17 cellular contexts compared by ENCODE assay signal in the genomic region with DNA sequence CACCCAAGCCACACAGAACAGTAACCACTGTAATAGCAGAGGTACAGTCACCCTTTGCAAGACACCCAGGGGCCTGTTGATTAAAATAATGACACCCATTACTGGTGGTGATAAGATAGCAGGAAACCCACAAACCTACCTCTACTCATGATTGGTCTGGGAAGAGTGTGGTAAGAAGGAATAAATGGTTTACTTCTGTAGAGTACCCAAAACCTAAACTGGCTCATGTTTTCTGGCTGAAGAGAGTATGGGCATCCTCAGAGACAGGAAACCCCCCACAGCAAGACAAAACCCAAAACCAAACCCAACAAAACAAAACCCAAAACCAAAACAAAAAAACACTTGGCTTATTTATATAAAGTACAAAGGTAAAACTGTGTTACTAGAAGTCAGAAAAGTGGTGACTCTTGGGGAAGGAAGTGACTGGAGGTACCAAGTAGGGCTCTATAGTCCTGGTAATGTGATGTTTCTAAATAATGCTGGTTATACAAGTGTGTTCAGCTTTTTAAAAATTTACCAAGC. TPM values are rescaled to one million over a fixed set of nuclear protein-coding genes. Genes with fewer than 3 reads are reported as not detected.
DNase-seq lines count a peak whose midpoint lies in the region; ATAC-seq and TF ChIP-seq lines count a peak whose summit lies in the region.
"Had no signal": no experiment of that assay in that cellular context is flagged by ENCODE, and none has a peak within 500 bp of the region (broad histone marks: within the 10 kb centered on the region; RNA-seq: fewer than 3 reads in every experiment).

No MANE protein-coding gene starts in this region.

- TF ChIP-seq CTCF in GM20000 (IDR thresholded peaks at IDR 0.05; ENCODE audit: extremely low read depth, missing control alignments), result no peak

- ATAC-seq in T-cell (replicated peaks in 1 of 4) (peak; percentile 79 to 93 (median 86)), esophagus mucosa (no peak)
- peak; percentile 98 for ATAC-seq in stimulated activated effector memory CD8-positive, alpha-beta T cell treated with anti-CD3 and anti-CD28 coated beads, Interleukin-12 subunit alpha, Interleukin-12 subunit beta, amount 100 ng/mL, for 72 hours
- ATAC-seq: gastrocnemius medialis had no signal

- H3K4me3 Mint-ChIP-seq in activated naive CD4-positive, alpha-beta T cell treated with anti-CD3 and anti-CD28 coated beads, Interleukin-2, amount 10 ng/mL, durations not matched to agents 7 days and 5 days, result no peak overlapping the region
- peak overlapping the region in 1 of 3 donors; percentile 11 for H3K4me3 Mint-ChIP-seq in T-cell
- H3K4me3 Mint-ChIP-seq in stimulated activated effector memory CD8-positive, alpha-beta T cell treated with anti-CD3 and anti-CD28 coated beads, Interleukin-12 subunit alpha, Interleukin-12 subunit beta, amount 100 ng/mL, for 72 hours, result peak overlapping the region; percentile 14
- H3K4me3 Mint-ChIP-seq: brain had no signal

- peaks cover 6% of the 10 kb centered on the region for H3K36me3 Mint-ChIP-seq in activated naive CD4-positive, alpha-beta T cell treated with anti-CD3 and anti-CD28 coated beads, Interleukin-2, amount 10 ng/mL, durations not matched to agents 7 days and 5 days
- H3K36me3 Mint-ChIP-seq in T-cell, result peaks cover 13% of the 10 kb centered on the region
- H3K36me3 Mint-ChIP-seq in stimulated activated effector memory CD8-positive, alpha-beta T cell treated with anti-CD3 and anti-CD28 coated beads, Interleukin-12 subunit alpha, Interleukin-12 subunit beta, amount 100 ng/mL, for 72 hours, result peaks cover 11% of the 10 kb centered on the region

- peak overlapping the region; percentile 74 for H3K27ac Mint-ChIP-seq in activated naive CD4-positive, alpha-beta T cell treated with anti-CD3 and anti-CD28 coated beads, Interleukin-2, amount 10 ng/mL, durations not matched to agents 7 days and 5 days
- peak overlapping the region; percentile 85 for H3K27ac Mint-ChIP-seq in T-cell
- peak overlapping the region; percentile 42 for H3K27ac Mint-ChIP-seq in stimulated activated effector memory CD8-positive, alpha-beta T cell treated with anti-CD3 and anti-CD28 coated beads, Interleukin-12 subunit alpha, Interleukin-12 subunit beta, amount 100 ng/mL, for 72 hours
- H3K27ac Mint-ChIP-seq: brain had no signal

- H3K27me3 Mint-ChIP-seq in activated naive CD4-positive, alpha-beta T cell treated with anti-CD3 and anti-CD28 coated beads, Interleukin-2, amount 10 ng/mL, durations not matched to agents 7 days and 5 days, result no peaks in the 10 kb centered on the region
- no peaks in the 10 kb centered on the region for H3K27me3 Mint-ChIP-seq in T-cell
- H3K27me3 Mint-ChIP-seq: brain had no signal

- CTCF ChIA-PET in activated naive CD4-positive, alpha-beta T cell treated with anti-CD3 and anti-CD28 coated beads, Interleukin-2, amount 10 ng/mL, durations not matched to agents 7 days and 5 days (lab: Charles Lee), result no interaction called here
- CTCF ChIA-PET in T-cell (lab: Charles Lee) (interaction anchor here in 1 of 2 donors (0.6 kb wide), 2 partner anchors 125 to 322 kb away, joined by 3 read pairs; no protein-coding TSS in a partner anchor), HEK293T (lab: Yijun Ruan, JAX) (no interaction called here)

- no peaks in the 10 kb centered on the region for H3K9me3 Mint-ChIP-seq in activated naive CD4-positive, alpha-beta T cell treated with anti-CD3 and anti-CD28 coated beads, Interleukin-2, amount 10 ng/mL, durations not matched to agents 7 days and 5 days
- no peaks in the 10 kb centered on the region for H3K9me3 Mint-ChIP-seq in T-cell
- no peaks in the 10 kb centered on the region for H3K9me3 Mint-ChIP-seq in stimulated activated effector memory CD8-positive, alpha-beta T cell treated with anti-CD3 and anti-CD28 coated beads, Interleukin-12 subunit alpha, Interleukin-12 subunit beta, amount 100 ng/mL, for 72 hours
- H3K9me3 Mint-ChIP-seq: brain had no signal

- DNase-seq in activated naive CD4-positive, alpha-beta T cell treated with anti-CD3 and anti-CD28 coated beads, Interleukin-2, amount 10 ng/mL, durations not matched to agents 7 days and 5 days, result no peak
- DNase-seq in activated naive CD4-positive, alpha-beta T cell treated with Interleukin-2 at 50 U/mL for 16 hours, result no peak
- peak in 17 of 34 experiments; percentile 3 to 44 (median 21) for DNase-seq in T-cell
- DNase-seq in central memory CD4-positive, alpha-beta T cell, result peak; percentile 74
- DNase-seq in stimulated activated effector memory CD8-positive, alpha-beta T cell treated with anti-CD3 and anti-CD28 coated beads, Interleukin-12 subunit alpha, Interleukin-12 subunit beta, amount 100 ng/mL, for 72 hours (ENCODE audit: low spot score in 2 of 2), result peak; percentile 18 to 73
- DNase-seq in HEK293T (ENCODE audit: extremely low spot score), result no peak
- DNase-seq in GM20000 (ENCODE audit: low spot score), result no peak
- DNase-seq: COR-L47, dermis blood vessel endothelial cell, EL, gastrocnemius medialis, NCI-H2029, NCI-H510A treated with DMSO at 0.1 percent for 48 hours, ovary, Right ventricle myocardium superior had no signal

- peaks cover 13% of the 10 kb centered on the region for H3K4me1 Mint-ChIP-seq in activated naive CD4-positive, alpha-beta T cell treated with anti-CD3 and anti-CD28 coated beads, Interleukin-2, amount 10 ng/mL, durations not matched to agents 7 days and 5 days
- H3K4me1 Mint-ChIP-seq in T-cell, result peaks cover 11 to 26% (median 19%) of the 10 kb centered on the region in 3 donors
- peaks cover 30% of the 10 kb centered on the region for H3K4me1 Mint-ChIP-seq in stimulated activated effector memory CD8-positive, alpha-beta T cell treated with anti-CD3 and anti-CD28 coated beads, Interleukin-12 subunit alpha, Interleukin-12 subunit beta, amount 100 ng/mL, for 72 hours

- POLR2A ChIA-PET in T-cell (lab: Charles Lee), result interaction anchor here (0.7 to 0.8 kb wide), 2 partner anchors 464 to 645 kb away, joined by 4 read pairs; no protein-coding TSS in a partner anchor
- POLR2A ChIA-PET in HEK293T (lab: Yijun Ruan, JAX), result no interaction called here

TF ChIP-seq in HEK293T, 16 proteins besides CTCF, POLR2A, EP300 and RAD21:
- no peak for TF ChIP-seq NFRKB (IDR thresholded peaks at IDR 0.05)

RNA-seq across cellular contexts. Expression of a gene that starts 15.5 kb away (rescaled TPM):
- total RNA-seq in T-cell (10 to 100 TPM; 27.1 to 41.4 (median 31.2) TPM), esophagus mucosa (21.6 TPM)

Comparison
In these comparisons a context has a peak if more than half of its experiments do, and no peak if none do; other contexts are left out.
1. DNase-seq: peak in central memory CD4-positive, alpha-beta T cell (single experiment) and stimulated activated effector memory CD8-positive, alpha-beta T cell treated with anti-CD3 and anti-CD28 coated beads, Interleukin-12 subunit alpha, Interleukin-12 subunit beta, amount 100 ng/mL, for 72 hours (2 of 2); none in activated naive CD4-positive, alpha-beta T cell treated with anti-CD3 and anti-CD28 coated beads, Interleukin-2, amount 10 ng/mL, durations not matched to agents 7 days and 5 days (single experiment), activated naive CD4-positive, alpha-beta T cell treated with Interleukin-2 at 50 U/mL for 16 hours (single experiment), HEK293T (single experiment) and GM20000 (single experiment).
2. Peak in every context shown above with its lines, with median percentiles within 50 percentile points of each other: H3K27ac Mint-ChIP-seq.